Comparison of ENCODE assay signal across 25 cellular contexts in genomic region chr12:125124320-125124966, GRCh38. TPM values are rescaled to one million over a fixed set of nuclear protein-coding genes. Genes with fewer than 3 reads are reported as not detected.
DNase-seq lines count a peak whose midpoint lies in the region; ATAC-seq, FAIRE-seq and TF ChIP-seq lines count a peak whose summit lies in the region.
"Had no signal": no experiment of that assay in that cellular context is flagged by ENCODE, and none has a peak within 500 bp of the region (broad histone marks: within the 10 kb centered on the region; RNA-seq: fewer than 3 reads in every experiment).

No MANE protein-coding gene starts in this region.

- TF ChIP-seq EP300 in HepG2 (IDR thresholded peaks at IDR 0.05; ENCODE audit: low read depth in 2 of 2, low read length in 2 of 2) (no peak), HepG2 (CRISPR knock-in tag; IDR thresholded peaks at IDR 0.05; ENCODE audit: borderline replicate concordance) (no peak)

- WGBS in HepG2 (ENCODE audit: low lambda C conversion rate): 91% methylated on average over 11 of the region's 11 CpGs
- WGBS in right lobe of liver (ENCODE audit: insufficient coverage, low coverage, low lambda C conversion rate, missing lambda C conversion rate): 83% methylated on average over 5 of the region's 11 CpGs
- WGBS in lung, 2 donors: 71 to 86% methylated on average over 11 of the region's 11 CpGs

- TF ChIP-seq POLR2A in HepG2 (IDR thresholded peaks at IDR 0.05; ENCODE audit: insufficient read depth in 1 of 2, low read depth in 2 of 2, low read length in 2 of 2) (no peak), right lobe of liver (IDR thresholded peaks at IDR 0.05) (no peak)

- no peak overlapping the region for H3K4me3 Mint-ChIP-seq in activated T-helper 17 cell treated with anti-CD3 and anti-CD28 coated beads, Interleukin-2, amount 50 U/mL, for 72 hours
- H3K4me3 Mint-ChIP-seq: IgD-negative memory B cell; mesothelial cell of epicardium; stimulated activated naive CD8-positive, alpha-beta T cell treated with anti-CD3 and anti-CD28 coated beads, Interleukin-15, amount 100 ng/mL, for 72 hours had no signal

- H3K27ac ChIP-seq in HepG2 (ENCODE audit: extremely low read length, insufficient read depth, low read length): no peak overlapping the region
- H3K27ac ChIP-seq in right lobe of liver: no peak overlapping the region
- peak overlapping the region in 1 of 2 donors; percentile 66 for H3K27ac ChIP-seq in lung (ENCODE audit: low read depth in 1 of 2, low read length in 1 of 2)
- H3K27ac ChIP-seq: BLaER1 treated with 17β-estradiol and CSF1 and Interleukin-3, amounts not matched to agents 10 nM and 100 nM; prostate gland; VCaP had no signal

- H3K4me1 ChIP-seq in HepG2 (ENCODE audit: insufficient read depth, low read length) (peaks cover 16% of the 10 kb centered on the region), right lobe of liver (no peaks in the 10 kb centered on the region), lung (ENCODE audit: control insufficient read depth in 2 of 2, insufficient read depth in 2 of 2, low read length in 2 of 2) (peaks cover 0 to 4% of the 10 kb centered on the region in 2 donors)
- H3K4me1 ChIP-seq: prostate gland had no signal

- H3K9me3 Mint-ChIP-seq in activated T-helper 17 cell treated with anti-CD3 and anti-CD28 coated beads, Interleukin-2, amount 50 U/mL, for 72 hours: no peaks in the 10 kb centered on the region
- H3K9me3 Mint-ChIP-seq: IgD-negative memory B cell; stimulated activated naive CD8-positive, alpha-beta T cell treated with anti-CD3 and anti-CD28 coated beads, Interleukin-15, amount 100 ng/mL, for 72 hours had no signal

- H3K36me3 Mint-ChIP-seq in activated T-helper 17 cell treated with anti-CD3 and anti-CD28 coated beads, Interleukin-2, amount 50 U/mL, for 72 hours (ENCODE audit: low read depth): peaks cover 10% of the 10 kb centered on the region

- H3K27me3 ChIP-seq in HepG2 (ENCODE audit: control insufficient read depth in 1 of 2, insufficient read depth in 2 of 2, low read length in 2 of 2) (no peaks in the 10 kb centered on the region), right lobe of liver (no peaks in the 10 kb centered on the region), lung (ENCODE audit: control insufficient read depth, insufficient read depth) (no peaks in the 10 kb centered on the region)
- H3K27me3 ChIP-seq: BLaER1 treated with 17β-estradiol and CSF1 and Interleukin-3, amounts not matched to agents 10 nM and 100 nM had no signal

- TF ChIP-seq CTCF in HepG2 (CRISPR knock-in tag; IDR thresholded peaks at IDR 0.05): no peak
- TF ChIP-seq CTCF in right lobe of liver (IDR thresholded peaks at IDR 0.05): no peak
- TF ChIP-seq CTCF in epithelial cell of esophagus (IDR thresholded peaks at IDR 0.05; ENCODE audit: insufficient read depth, low read depth, low read length, missing control alignments): no peak
- TF ChIP-seq CTCF in lung (IDR thresholded peaks at IDR 0.05; ENCODE audit: control extremely low read depth, extremely low read depth): no peak

- H3K9ac ChIP-seq in HepG2 (ENCODE audit: insufficient read depth, low read depth, low read length): no peak overlapping the region
- H3K9ac ChIP-seq: BLaER1 treated with 17β-estradiol and CSF1 and Interleukin-3, amounts not matched to agents 10 nM and 100 nM had no signal

- H3K36me3 ChIP-seq in HepG2 (replicated peaks in 1 of 2; ENCODE audit: control insufficient read depth in 1 of 2, insufficient read depth in 2 of 2, low read length in 2 of 2): peaks cover 18 to 28% of the 10 kb centered on the region in 2 experiments
- H3K36me3 ChIP-seq in right lobe of liver: no peaks in the 10 kb centered on the region
- H3K36me3 ChIP-seq in lung (ENCODE audit: control insufficient read depth in 2 of 2, insufficient read depth in 2 of 2, low read length in 2 of 2): peaks cover 0 to 10% of the 10 kb centered on the region in 2 donors

- in situ Hi-C loops in HepG2 (cut with HindIII; ENCODE audit: extremely low pct_ligation_motif_present, low pct_unique_long_range_greater_than_20kb): no loop called here

- ATAC-seq in HepG2: no peak
- ATAC-seq in right lobe of liver: no peak
- peak; percentile 59 for ATAC-seq in lung (ENCODE audit: insufficient read depth, low FRiP score)
- ATAC-seq in HG03442 (IDR thresholded peaks at IDR 0.05; ENCODE audit: unreplicated experiment): no peak
- no peak for ATAC-seq in activated T-helper 17 cell treated with anti-CD3 and anti-CD28 coated beads, Interleukin-2, amount 50 U/mL, for 72 hours (replicated peaks)
- ATAC-seq: Panc1; stimulated activated naive CD8-positive, alpha-beta T cell treated with anti-CD3 and anti-CD28 coated beads, Interleukin-15, amount 100 ng/mL, for 72 hours had no signal

- no peaks in the 10 kb centered on the region for H4K20me1 ChIP-seq in HepG2 (ENCODE audit: insufficient read depth, low read length)

- no peak overlapping the region for H3K4me2 ChIP-seq in HepG2 (ENCODE audit: low read depth, low read length)
- H3K4me2 ChIP-seq: BLaER1 treated with 17β-estradiol and CSF1 and Interleukin-3, amounts not matched to agents 10 nM and 100 nM; smooth muscle cell had no signal

- H3K9me3 ChIP-seq in HepG2 (ENCODE audit: low read length) (no peaks in the 10 kb centered on the region), right lobe of liver (no peaks in the 10 kb centered on the region), lung (ENCODE audit: control insufficient read depth in 2 of 2, insufficient read depth in 1 of 2, low read length in 1 of 2) (no peaks in the 10 kb centered on the region)
- H3K9me3 ChIP-seq: prostate gland had no signal

- H3K27ac Mint-ChIP-seq in activated T-helper 17 cell treated with anti-CD3 and anti-CD28 coated beads, Interleukin-2, amount 50 U/mL, for 72 hours: no peak overlapping the region
- H3K27ac Mint-ChIP-seq: IgD-negative memory B cell; mesothelial cell of epicardium; stimulated activated naive CD8-positive, alpha-beta T cell treated with anti-CD3 and anti-CD28 coated beads, Interleukin-15, amount 100 ng/mL, for 72 hours had no signal

- POLR2A ChIA-PET in HepG2 (lab: Yijun Ruan, JAX): no interaction called here

- H3K27me3 Mint-ChIP-seq in activated T-helper 17 cell treated with anti-CD3 and anti-CD28 coated beads, Interleukin-2, amount 50 U/mL, for 72 hours: no peaks in the 10 kb centered on the region
- H3K27me3 Mint-ChIP-seq: IgD-negative memory B cell; stimulated activated naive CD8-positive, alpha-beta T cell treated with anti-CD3 and anti-CD28 coated beads, Interleukin-15, amount 100 ng/mL, for 72 hours had no signal

- BruUV-seq in HepG2 (replicated peaks; lab: Mats Ljungman, UMichigan): no TSS peak

- intact Hi-C loops in HepG2 (cut with micrococcal nuclease; ENCODE audit: unreplicated experiment): no loop called here
- intact Hi-C loops in right lobe of liver (cut with DNase I): no loop called here

- no peaks in the 10 kb centered on the region for H3K79me2 ChIP-seq in HepG2 (ENCODE audit: insufficient read depth, low read length)

- no peak for FAIRE-seq in HepG2 (lab: Jason Lieb, UNC)
- FAIRE-seq: A204.1, frontal cortex, urothelium cell line had no signal

- no peak for TF ChIP-seq RAD21 in HepG2 (CRISPR knock-in tag; IDR thresholded peaks at IDR 0.05)

- H3K4me3 ChIP-seq in HepG2 (replicated peaks in 1 of 3; ENCODE audit: insufficient read depth in 1 of 3, low read depth in 2 of 3, low read length in 3 of 3) (no peak overlapping the region), right lobe of liver (no peak overlapping the region), epithelial cell of esophagus (ENCODE audit: low read length) (no peak overlapping the region), lung (no peak overlapping the region)
- H3K4me3 ChIP-seq: BLaER1 treated with 17β-estradiol and CSF1 and Interleukin-3, amounts not matched to agents 10 nM and 100 nM; prostate gland; smooth muscle cell had no signal

- no peaks in the 10 kb centered on the region for H3K4me1 Mint-ChIP-seq in activated T-helper 17 cell treated with anti-CD3 and anti-CD28 coated beads, Interleukin-2, amount 50 U/mL, for 72 hours
- H3K4me1 Mint-ChIP-seq: mesothelial cell of epicardium; stimulated activated naive CD8-positive, alpha-beta T cell treated with anti-CD3 and anti-CD28 coated beads, Interleukin-15, amount 100 ng/mL, for 72 hours had no signal

- DNase-seq in HepG2 (ENCODE audit: low spot score): no peak
- DNase-seq in right lobe of liver: no peak
- DNase-seq in epithelial cell of esophagus (ENCODE audit: low read depth): peak; percentile 71
- DNase-seq in lung (ENCODE audit: low spot score): peak; percentile 57
- DNase-seq in OCI-M1 (lab: John Stamatoyannopoulos, UW): no peak
- DNase-seq in OCI-M2 (lab: John Stamatoyannopoulos, UW; ENCODE audit: unreplicated experiment): no peak
- DNase-seq: activated gamma-delta T cell; GDM1; MM.1S; NCI-H2171 treated with DMSO at 0.1 percent for 48 hours; stimulated activated CD4-positive, alpha-beta T cell treated with anti-CD3 and anti-CD28 coated beads, Interleukin-4, amount 100 ng/mL, for 24 hours; stimulated activated naive CD8-positive, alpha-beta T cell treated with anti-CD3 and anti-CD28 coated beads, Interleukin-15, amount 100 ng/mL, for 72 hours; T-helper 2 cell had no signal

- CTCF ChIA-PET in HepG2 (lab: Yijun Ruan, JAX; ENCODE audit: low intra/inter-chr PET ratio, low total read pairs): no interaction called here

- H2AFZ ChIP-seq in HepG2 (ENCODE audit: low read length): no peak overlapping the region

RNA-seq across cellular contexts. Expression of gene AACS, which starts 59.2 kb away (rescaled TPM):
- total RNA-seq in HepG2 (2016; rRNA removed; fragmentation: Illumina TruSeq; extraction: Trizol) (26.3 and 28.8 TPM in 2 replicates), right lobe of liver (10 to 100 TPM in 1 of 6 experiments, 1 to 10 TPM in 5; 3.2 to 11.3 (median 4.8) TPM), lung (10 to 100 TPM; 18.0 to 33.5 TPM)
- total RNA-seq in HepG2 (2016; cell fraction: cytosol; rRNA removed; fragmentation: Illumina TruSeq; extraction: Trizol; ENCODE audit: low read depth): 8.4 and 10.7 TPM in 2 replicates
- total RNA-seq in HepG2 (2016; cell fraction: insoluble cytoplasmic fraction; rRNA removed; fragmentation: Illumina TruSeq; extraction: Trizol): 22.7 and 29.1 TPM in 2 replicates
- total RNA-seq in HepG2 (2016; cell fraction: membrane; rRNA removed; fragmentation: Illumina TruSeq; extraction: Trizol): 18.6 and 20.0 TPM in 2 replicates
- 22.1 and 23.1 TPM in 2 replicates for total RNA-seq in HepG2 (2016; cell fraction: nucleus; rRNA removed; fragmentation: Illumina TruSeq; extraction: Trizol)
- polyA plus RNA-seq in HepG2 (2011; rRNA removed) (23.3 and 23.5 TPM in 2 replicates), lung (10 to 100 TPM; 15.4 to 17.2 TPM)
- polyA plus RNA-seq in HepG2 (2011; cell fraction: cytosol; rRNA removed): 19.3 and 21.2 TPM in 2 replicates
- polyA plus RNA-seq in HepG2 (2011; cell fraction: nucleus; rRNA removed): 37.9 and 38.1 TPM in 2 replicates
- polyA plus RNA-seq in HepG2 (2012): 23.5 and 30.2 TPM in 2 replicates
- polyA plus RNA-seq in HepG2 (2016; cell fraction: cytosol; fragmentation: Illumina TruSeq; extraction: Trizol; ENCODE audit: low read depth): 4.5 and 5.2 TPM in 2 replicates
- 22.1 and 25.9 TPM in 2 replicates for polyA plus RNA-seq in HepG2 (2016; cell fraction: insoluble cytoplasmic fraction; fragmentation: Illumina TruSeq; extraction: Trizol; ENCODE audit: low read depth)
- 10.6 and 13.7 TPM in 2 replicates for polyA plus RNA-seq in HepG2 (2016; cell fraction: membrane; fragmentation: Illumina TruSeq; extraction: Trizol; ENCODE audit: low read depth)
- 30.6 and 33.2 TPM in 2 replicates for polyA plus RNA-seq in HepG2 (2016; cell fraction: nucleus; fragmentation: Illumina TruSeq; extraction: Trizol; ENCODE audit: insufficient read depth, low read depth)
- polyA minus RNA-seq in HepG2 (2011; rRNA and poly(A)+ RNA removed; ENCODE audit: low replicate concordance): 35.1 and 50.6 TPM in 2 replicates
- polyA minus RNA-seq in HepG2 (2011; cell fraction: cytosol; rRNA and poly(A)+ RNA removed): 17.8 and 17.9 TPM in 2 replicates
- polyA minus RNA-seq in HepG2 (2011; cell fraction: nucleus; rRNA and poly(A)+ RNA removed): 23.1 and 26.7 TPM in 2 replicates
- 10 to 100 TPM; 23.2 to 24.6 TPM for total RNA-seq in activated T-helper 17 cell treated with anti-CD3 and anti-CD28 coated beads, Interleukin-2, amount 50 U/mL, for 72 hours

Comparison
In these comparisons a context has a peak if more than half of its experiments do, and no peak if none do; other contexts are left out.
1. DNase-seq: peak in epithelial cell of esophagus (single experiment) and lung (single experiment); none in HepG2 (single experiment), right lobe of liver (0 of 3), OCI-M1 (single experiment) and OCI-M2 (single experiment).